1 cellular context compared by ENCODE assay signal in genomic region chr2:230908595-230909191, GRCh38.
TF ChIP-seq lines count a peak whose summit lies in the region.

No MANE protein-coding gene starts in this region.

TF ChIP-seq in IMR-90, 13 proteins besides CTCF, POLR2A, EP300 and RAD21 (continued from another document):
- TF ChIP-seq USF2 (IDR thresholded peaks at IDR 0.05; ENCODE audit: low read depth, low read length) (no peak), RCOR1 (IDR thresholded peaks at IDR 0.05; ENCODE audit: insufficient replicate concordance, low read length) (peak; percentile 91), NFE2L2 (IDR thresholded peaks at IDR 0.05; ENCODE audit: low read depth, low read length) (peak; percentile 78; the same call in 1 of the 2 replicates), FOS (IDR thresholded peaks at IDR 0.05; ENCODE audit: low read depth, low read length) (peak; percentile 78)
TF ChIP-seq in IMR-90: peak in this region for 6.
